Comparison of ENCODE assay signal across 10 cellular contexts in the genomic region with DNA sequence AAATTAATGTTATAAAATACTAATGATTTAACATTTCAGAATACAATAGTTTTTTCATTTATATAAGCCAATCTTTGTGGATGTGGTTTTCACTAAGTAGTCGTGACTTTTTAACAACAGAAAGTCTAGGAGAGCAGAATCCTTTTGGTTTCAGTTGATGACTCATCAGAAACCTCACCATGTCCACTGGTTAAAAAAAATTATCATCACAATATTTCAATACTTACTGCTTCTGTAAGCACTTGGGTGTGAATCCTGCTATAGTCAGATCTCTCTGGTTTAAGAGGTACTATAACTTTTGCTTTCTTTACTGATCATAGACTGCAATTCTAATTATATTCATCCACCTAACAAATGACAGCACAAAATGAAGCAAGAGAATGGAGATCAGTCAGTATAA.
DNase-seq lines count a peak whose midpoint lies in the region; ATAC-seq and FAIRE-seq lines count a peak whose summit lies in the region.
"Had no signal": no experiment of that assay in that cellular context is flagged by ENCODE, and none has a peak within 500 bp of the region (broad histone marks: within the 10 kb centered on the region; RNA-seq: fewer than 3 reads in every experiment).

No MANE protein-coding gene starts in this region.

- no peaks in the 10 kb centered on the region for H3K4me1 Mint-ChIP-seq in activated CD4-positive, alpha-beta memory T cell treated with anti-CD3 and anti-CD28 coated beads for 36 hours (ENCODE audit: low read depth)
- H3K4me1 Mint-ChIP-seq: natural killer cell had no signal

- in situ Hi-C loops in ACHN (cut with HindIII; ENCODE audit: low pct_ligation_motif_present, low pct_unique_long_range_greater_than_20kb, low sequenced_read_pairs) = no loop called here

- peak; percentile 78 for FAIRE-seq in GM19239 (lab: Jason Lieb, UNC)

- no peaks in the 10 kb centered on the region for H3K36me3 Mint-ChIP-seq in activated CD4-positive, alpha-beta memory T cell treated with anti-CD3 and anti-CD28 coated beads for 36 hours
- H3K36me3 Mint-ChIP-seq: CD8-positive, alpha-beta T cell; natural killer cell had no signal

- H3K4me3 Mint-ChIP-seq in activated CD4-positive, alpha-beta memory T cell treated with anti-CD3 and anti-CD28 coated beads for 36 hours = no peak overlapping the region
- H3K4me3 Mint-ChIP-seq: CD8-positive, alpha-beta T cell; natural killer cell had no signal

- POLR2A ChIA-PET in activated CD4-positive, alpha-beta memory T cell treated with anti-CD3 and anti-CD28 coated beads for 36 hours (lab: Charles Lee) = no interaction called here

- peaks cover 6% of the 10 kb centered on the region for H3K9me3 Mint-ChIP-seq in activated CD4-positive, alpha-beta memory T cell treated with anti-CD3 and anti-CD28 coated beads for 36 hours

- DNase-seq in ACHN (peak; percentile 30), GM19239 (ENCODE audit: insufficient read length, low spot score) (peak; percentile 19), NOMO-1 treated with DMSO at 0.1 percent for 48 hours (lab: John Stamatoyannopoulos, UW; ENCODE audit: unreplicated experiment) (peak; percentile 53), C1 segment of cervical spinal cord (lab: John Stamatoyannopoulos, UW) (no peak), Right ventricle myocardium superior (no peak), NCI-H1694 (lab: John Stamatoyannopoulos, UW) (no peak)
- no peak for DNase-seq in activated CD4-positive, alpha-beta memory T cell treated with anti-CD3 and anti-CD28 coated beads for 36 hours
- DNase-seq: CD8-positive, alpha-beta T cell; natural killer cell had no signal

- ATAC-seq in HG02943 (IDR thresholded peaks at IDR 0.05; ENCODE audit: low read depth, unreplicated experiment) (peak; percentile 83), Right ventricle myocardium superior (ENCODE audit: poor library complexity) (no peak)
- ATAC-seq: CD8-positive, alpha-beta T cell; natural killer cell had no signal

- intact Hi-C loops in Right ventricle myocardium superior (cut with DNase I) = no loop called here
- intact Hi-C loops in activated CD4-positive, alpha-beta memory T cell treated with anti-CD3 and anti-CD28 coated beads for 36 hours (cut with micrococcal nuclease) = loop anchor here (1.0 kb wide), 1 partner anchor 11 kb away; no protein-coding TSS in a partner anchor

- no peak overlapping the region for H3K27ac Mint-ChIP-seq in activated CD4-positive, alpha-beta memory T cell treated with anti-CD3 and anti-CD28 coated beads for 36 hours
- H3K27ac Mint-ChIP-seq: CD8-positive, alpha-beta T cell; natural killer cell had no signal

- no peaks in the 10 kb centered on the region for H3K27me3 Mint-ChIP-seq in activated CD4-positive, alpha-beta memory T cell treated with anti-CD3 and anti-CD28 coated beads for 36 hours

- CTCF ChIA-PET in activated CD4-positive, alpha-beta memory T cell treated with anti-CD3 and anti-CD28 coated beads for 36 hours (lab: Charles Lee) = no interaction called here

Comparison
In these comparisons a context has a peak if more than half of its experiments do, and no peak if none do; other contexts are left out.
1. DNase-seq: peak in ACHN (single experiment), GM19239 (single experiment) and NOMO-1 treated with DMSO at 0.1 percent for 48 hours (single experiment); none in C1 segment of cervical spinal cord (0 of 14), Right ventricle myocardium superior (single experiment), activated CD4-positive, alpha-beta memory T cell treated with anti-CD3 and anti-CD28 coated beads for 36 hours (single experiment) and NCI-H1694 (single experiment).